ENCODE assay signal across 8 cellular contexts in genomic region chr2:9174771-9175441, GRCh38. TPM values are rescaled to one million over a fixed set of nuclear protein-coding genes. Genes with fewer than 3 reads are reported as not detected.
DNase-seq lines count a peak whose midpoint lies in the region; ATAC-seq lines count a peak whose summit lies in the region.

No MANE protein-coding gene starts in this region.

- DNase-seq in Daoy (ENCODE audit: low read depth) (peak; percentile 93), NCI-H1694 (lab: John Stamatoyannopoulos, UW) (peak; percentile 89), amniotic stem cell (lab: John Stamatoyannopoulos, UW) (peak; percentile 74), myocyte (ENCODE audit: low read depth) (peak; percentile 85), G401 (ENCODE audit: low spot score) (no peak), substantia nigra (lab: John Stamatoyannopoulos, UW) (no peak)

- ATAC-seq in GM21529 (IDR thresholded peaks at IDR 0.05; ENCODE audit: unreplicated experiment), result no peak
- no peak for ATAC-seq in GM21360 (IDR thresholded peaks at IDR 0.05; ENCODE audit: unreplicated experiment)

- in situ Hi-C loops in G401 (cut with HindIII; ENCODE audit: low sequenced_read_pairs), result no loop called here

- no peak overlapping the region for H3K27ac ChIP-seq in substantia nigra (ENCODE audit: low read depth, low read length, poor library complexity, severe bottlenecking)

RNA-seq across cellular contexts. Expression of gene ASAP2, which starts 31.7 kb away (rescaled TPM):
- total RNA-seq in Daoy (2014; rRNA removed; shearing (Covaris generic)), result 20.3 and 22.7 TPM in 2 replicates
- total RNA-seq in myocyte, result 23.7 and 28.0 TPM in 2 replicates
- 18.7 TPM for polyA plus RNA-seq in myocyte (2012)
- 5.5 and 7.1 TPM in 2 replicates for total RNA-seq in G401 (2014; rRNA removed; shearing (Covaris generic))

Comparison
In these comparisons a context has a peak if more than half of its experiments do, and no peak if none do; other contexts are left out.
1. DNase-seq: peak in Daoy (single experiment), NCI-H1694 (single experiment), amniotic stem cell (single experiment) and myocyte (single experiment); none in G401 (single experiment) and substantia nigra (0 of 49).